Comparison of ENCODE assay signal across 35 cellular contexts in genomic region chr7:140446467-140446866, GRCh38. TPM values are rescaled to one million over a fixed set of nuclear protein-coding genes. Genes with fewer than 3 reads are reported as not detected.
"Had no signal": no experiment of that assay in that cellular context is flagged by ENCODE, and none has a peak within 500 bp of the region (broad histone marks: within the 10 kb centered on the region; RNA-seq: fewer than 3 reads in every experiment).

No MANE protein-coding gene starts in this region.

- H3K27ac ChIP-seq: adrenal gland, body of pancreas, epithelial cell of prostate, esophagus squamous epithelium, hepatocyte, pancreas, prostate gland, suprapubic skin, tibial nerve, uterus had no signal

- H3K9me3 ChIP-seq: adrenal gland, body of pancreas, esophagus squamous epithelium, pancreas, prostate gland, suprapubic skin, tibial nerve, uterus had no signal

- ATAC-seq: activated CD8-positive, alpha-beta T cell treated with anti-CD3 and anti-CD28 coated beads for 36 hours; activated T-cell treated with anti-CD3 and anti-CD28 coated beads, Interleukin-2, amount 50 U/mL, for 4 hours; activated T-helper 17 cell treated with anti-CD3 and anti-CD28 coated beads, Interleukin-2, amount 50 U/mL, for 72 hours; body of pancreas; left ventricle myocardium superior; pancreas; T-helper 17 cell had no signal

- H3K36me3 Mint-ChIP-seq: activated naive CD8-positive, alpha-beta T cell treated with anti-CD3 and anti-CD28 coated beads for 36 hours; naive B cell had no signal

- DNase-seq: activated B cell treated with CpG ODN at 0.5 μM for 24 hours; activated CD4-positive, alpha-beta T cell treated with anti-CD3 and anti-CD28 coated beads, Interleukin-2, amount 50 U/mL, for 1 hour; activated CD8-positive, alpha-beta T cell treated with anti-CD3 and anti-CD28 coated beads for 36 hours; activated gamma-delta T cell treated with Interleukin-2 at 50 U/mL for 16 hours; activated naive CD8-positive, alpha-beta T cell treated with anti-CD3 and anti-CD28 coated beads for 36 hours; activated T-cell treated with anti-CD3 and anti-CD28 coated beads, Interleukin-2, amount 50 U/mL, for 4 hours; adrenal gland; body of pancreas; dermis blood vessel endothelial cell; effector CD4-positive, alpha-beta T cell; esophagus squamous epithelium; glutamatergic neuron; islet precursor cell; left ventricle myocardium superior; mammary epithelial cell; naive B cell; nucleus accumbens; pancreas; retina; stimulated activated naive CD4-positive, alpha-beta T cell; T-helper 17 cell; T1000; uterus had no signal

- H3K4me2 ChIP-seq: hepatocyte had no signal

- H2AFZ ChIP-seq: hepatocyte had no signal

- H3K4me1 ChIP-seq: adrenal gland, body of pancreas, esophagus squamous epithelium, pancreas, prostate gland, suprapubic skin, tibial nerve, uterus had no signal

- H3K9me3 Mint-ChIP-seq: activated B cell treated with CpG ODN at 0.5 μM for 24 hours; activated CD8-positive, alpha-beta T cell treated with anti-CD3 and anti-CD28 coated beads for 36 hours; activated naive CD8-positive, alpha-beta T cell treated with anti-CD3 and anti-CD28 coated beads for 36 hours; activated T-cell treated with anti-CD3 and anti-CD28 coated beads, Interleukin-2, amount 50 U/mL, for 4 hours; activated T-helper 17 cell treated with anti-CD3 and anti-CD28 coated beads, Interleukin-2, amount 50 U/mL, for 72 hours; mesothelial cell of epicardium; naive B cell had no signal

- FAIRE-seq: colon, endometrium, frontal cortex, pancreas had no signal

- H3K27ac Mint-ChIP-seq: activated B cell treated with CpG ODN at 0.5 μM for 24 hours; activated CD8-positive, alpha-beta T cell treated with anti-CD3 and anti-CD28 coated beads for 36 hours; activated naive CD8-positive, alpha-beta T cell treated with anti-CD3 and anti-CD28 coated beads for 36 hours; activated T-helper 17 cell treated with anti-CD3 and anti-CD28 coated beads, Interleukin-2, amount 50 U/mL, for 72 hours; mesothelial cell of epicardium; T-helper 17 cell had no signal

- H3K27me3 Mint-ChIP-seq: activated B cell treated with CpG ODN at 0.5 μM for 24 hours; activated CD8-positive, alpha-beta T cell treated with anti-CD3 and anti-CD28 coated beads for 36 hours; activated naive CD8-positive, alpha-beta T cell treated with anti-CD3 and anti-CD28 coated beads for 36 hours; activated T-helper 17 cell treated with anti-CD3 and anti-CD28 coated beads, Interleukin-2, amount 50 U/mL, for 72 hours; naive B cell; T-helper 17 cell had no signal

- H3K36me3 ChIP-seq: adrenal gland, pancreas, prostate gland, suprapubic skin, uterus had no signal

- H3K4me3 Mint-ChIP-seq: activated B cell treated with CpG ODN at 0.5 μM for 24 hours; activated CD8-positive, alpha-beta T cell treated with anti-CD3 and anti-CD28 coated beads for 36 hours; activated naive CD8-positive, alpha-beta T cell treated with anti-CD3 and anti-CD28 coated beads for 36 hours; activated T-cell treated with anti-CD3 and anti-CD28 coated beads, Interleukin-2, amount 50 U/mL, for 4 hours; activated T-helper 17 cell treated with anti-CD3 and anti-CD28 coated beads, Interleukin-2, amount 50 U/mL, for 72 hours; mesothelial cell of epicardium; naive B cell; T-helper 17 cell had no signal

- H3K4me3 ChIP-seq: adrenal gland, body of pancreas, esophagus squamous epithelium, hepatocyte, pancreas, prostate gland, suprapubic skin, tibial nerve, uterus had no signal

- H3K27me3 ChIP-seq: adrenal gland, body of pancreas, esophagus squamous epithelium, hepatocyte, pancreas, suprapubic skin, tibial nerve, uterus had no signal

- H3K79me2 ChIP-seq: hepatocyte had no signal

RNA-seq across cellular contexts. Expression of gene RAB19, which starts 42.6 kb away (rescaled TPM):
- total RNA-seq: adrenal gland, aorta, dermis blood vessel endothelial cell, frontal cortex, left ventricle myocardium superior, tibial nerve, uterus had no signal
- polyA plus RNA-seq: adrenal gland, aorta, neural cell had no signal
